1 cellular context compared by ENCODE assay signal in the genomic region with DNA sequence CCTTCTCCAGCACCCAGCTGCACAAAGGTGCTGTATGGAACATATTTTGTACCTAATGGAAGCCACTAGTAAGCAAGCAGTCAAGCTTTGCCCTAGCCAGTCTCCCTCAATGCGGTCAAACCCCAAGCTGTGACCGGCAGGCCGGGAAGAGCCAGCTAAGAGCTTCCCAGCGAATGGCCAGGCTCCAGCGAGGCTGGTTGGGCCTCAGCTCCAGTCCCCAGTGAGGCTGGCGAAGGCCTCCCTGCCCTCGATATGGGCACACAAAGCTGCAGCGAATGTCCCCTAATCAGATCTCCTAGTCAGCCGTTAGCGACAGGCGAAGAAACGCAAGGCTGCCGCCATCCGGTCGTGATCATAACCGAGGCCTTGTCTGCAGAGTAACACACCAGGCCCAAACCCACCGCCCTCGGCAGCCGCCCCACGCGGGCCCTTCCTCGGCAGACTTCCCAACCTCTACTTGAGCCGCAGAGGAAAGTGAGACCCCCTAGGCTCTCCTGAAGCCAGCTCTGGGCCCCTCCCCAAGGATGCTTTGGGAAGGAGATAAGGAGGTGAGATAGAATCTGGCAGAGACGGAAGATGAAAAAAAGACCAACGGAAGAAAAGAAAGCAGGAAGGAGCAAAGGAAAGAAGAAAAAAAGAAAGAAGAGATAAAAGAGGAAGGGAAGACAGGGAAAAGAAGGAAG.
TF ChIP-seq lines count a peak whose summit lies in the region.

No MANE protein-coding gene starts in this region.

TF ChIP-seq in WTC11, 78 proteins besides CTCF, POLR2A, EP300 and RAD21 (continued from another document):
- TF ChIP-seq, protein P1, sequence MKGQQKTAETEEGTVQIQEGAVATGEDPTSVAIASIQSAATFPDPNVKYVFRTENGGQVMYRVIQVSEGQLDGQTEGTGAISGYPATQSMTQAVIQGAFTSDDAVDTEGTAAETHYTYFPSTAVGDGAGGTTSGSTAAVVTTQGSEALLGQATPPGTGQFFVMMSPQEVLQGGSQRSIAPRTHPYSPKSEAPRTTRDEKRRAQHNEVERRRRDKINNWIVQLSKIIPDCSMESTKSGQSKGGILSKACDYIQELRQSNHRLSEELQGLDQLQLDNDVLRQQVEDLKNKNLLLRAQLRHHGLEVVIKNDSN (CRISPR knock-in tag; IDR thresholded peaks at IDR 0.05), result no peak
- TF ChIP-seq ZNF671 (CRISPR knock-in tag; IDR thresholded peaks at IDR 0.05) (no peak), FOXJ3 (CRISPR knock-in tag; IDR thresholded peaks at IDR 0.05; ENCODE audit: borderline replicate concordance) (no peak)
- TF ChIP-seq, protein P2, sequence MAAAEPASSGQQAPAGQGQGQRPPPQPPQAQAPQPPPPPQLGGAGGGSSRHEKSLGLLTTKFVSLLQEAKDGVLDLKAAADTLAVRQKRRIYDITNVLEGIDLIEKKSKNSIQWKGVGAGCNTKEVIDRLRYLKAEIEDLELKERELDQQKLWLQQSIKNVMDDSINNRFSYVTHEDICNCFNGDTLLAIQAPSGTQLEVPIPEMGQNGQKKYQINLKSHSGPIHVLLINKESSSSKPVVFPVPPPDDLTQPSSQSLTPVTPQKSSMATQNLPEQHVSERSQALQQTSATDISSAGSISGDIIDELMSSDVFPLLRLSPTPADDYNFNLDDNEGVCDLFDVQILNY (CRISPR knock-in tag; IDR thresholded peaks at IDR 0.05), result no peak
